Comparison of ENCODE assay signal across 1 cellular context in genomic region chr17:64667807-64668721, GRCh38.
TF ChIP-seq lines count a peak whose summit lies in the region.
"Not testable (repeated sequence)": the region's sequence is repeated elsewhere in the genome, so short reads cannot be mapped to it uniquely, and the experiment has no call there.

No MANE protein-coding gene starts in this region.

TF ChIP-seq in HepG2, 621 proteins besides CTCF, POLR2A, EP300 and RAD21 (continued from another document):
- 0 out of 2 replicates have a peak, but pooled peaks have one; percentile 18 for TF ChIP-seq FOSL1 (CRISPR knock-in tag; IDR thresholded peaks at IDR 0.05; ENCODE audit: borderline replicate concordance)
- TF ChIP-seq FOSL2 (CRISPR knock-in tag; IDR thresholded peaks at IDR 0.05), result peak; percentile 75
- peak; percentile 60; the same call in 1 of the 2 replicates for TF ChIP-seq ZNF652 (CRISPR knock-in tag; IDR thresholded peaks at IDR 0.05; ENCODE audit: borderline replicate concordance, low read depth)
- TF ChIP-seq HMG20A (CRISPR knock-in tag; IDR thresholded peaks at IDR 0.05; ENCODE audit: borderline replicate concordance), result peak; percentile 32; the same call in 1 of the 2 replicates
- peak; percentile 19; the same call in 1 of the 2 replicates for TF ChIP-seq HNF4G (IDR thresholded peaks at IDR 0.05; ENCODE audit: borderline replicate concordance, low read depth, low read length)
- TF ChIP-seq HNF4G (CRISPR knock-in tag; IDR thresholded peaks at IDR 0.05; ENCODE audit: borderline replicate concordance, low read depth), result not testable (repeated sequence)
- TF ChIP-seq TEAD3 (CRISPR knock-in tag; optimal IDR thresholded peaks at IDR 0.05; ENCODE audit: borderline replicate concordance), result peak; percentile 66
- TF ChIP-seq ZNF121 (CRISPR knock-in tag; IDR thresholded peaks at IDR 0.05), result 0 out of 2 replicates have a peak, but pooled peaks have one; percentile 36
TF ChIP-seq in HepG2: peak in this region for 17; not testable (repeated sequence) for 604.
